ENCODE assay signal across 14 cellular contexts in the genomic region with DNA sequence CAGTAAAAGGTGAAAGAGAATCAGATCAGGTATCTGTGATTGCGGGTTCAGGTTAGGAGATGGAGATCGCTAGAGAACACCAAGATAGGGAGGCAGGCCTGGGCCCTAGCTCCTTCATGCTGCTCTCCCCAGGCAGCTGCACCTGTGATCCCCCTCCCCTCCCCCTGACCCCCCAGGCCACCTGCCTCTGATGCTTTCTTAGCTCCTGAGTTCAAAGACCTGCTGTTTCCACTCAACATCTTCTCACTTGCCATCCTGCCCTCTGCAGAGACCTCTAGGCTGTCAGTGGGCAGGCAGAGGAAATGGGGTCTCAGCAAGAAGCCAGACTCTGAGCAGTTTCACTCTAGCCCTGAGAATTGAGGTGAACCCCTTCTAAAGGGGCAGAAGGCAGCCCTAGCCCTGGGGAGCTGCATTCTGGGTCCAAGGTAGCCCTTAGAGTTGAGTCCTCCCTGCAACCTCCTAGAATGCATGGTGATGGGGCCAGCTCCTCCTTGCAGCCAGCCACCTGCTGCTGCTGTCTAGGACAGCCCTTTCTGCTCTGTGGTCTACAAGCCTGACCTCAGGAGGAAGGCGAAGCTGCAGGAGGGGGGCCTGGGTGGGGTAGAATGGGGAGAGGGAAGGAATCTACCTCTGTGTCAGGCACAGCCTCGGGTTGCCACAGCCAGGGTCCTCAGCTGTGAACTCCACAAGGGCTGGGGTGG. TPM values are rescaled to one million over a fixed set of nuclear protein-coding genes. Genes with fewer than 3 reads are reported as not detected.
DNase-seq lines count a peak whose midpoint lies in the region; ATAC-seq and TF ChIP-seq lines count a peak whose summit lies in the region.
"Had no signal": no experiment of that assay in that cellular context is flagged by ENCODE, and none has a peak within 500 bp of the region (broad histone marks: within the 10 kb centered on the region; RNA-seq: fewer than 3 reads in every experiment).

No MANE protein-coding gene starts in this region.

- peak; percentile 10 for ATAC-seq in body of pancreas

- H3K27me3 ChIP-seq in body of pancreas (no peaks in the 10 kb centered on the region), sigmoid colon (no peaks in the 10 kb centered on the region), BE2C (no peaks in the 10 kb centered on the region)
- H3K27me3 ChIP-seq: breast epithelium, gastrocnemius medialis, ovary had no signal

- WGBS in body of pancreas, 2 donors: 52 to 84% methylated on average over 4 of the region's 4 CpGs
- 67 to 73% methylated on average over 4 of the region's 4 CpGs for WGBS in sigmoid colon, 2 donors

- TF ChIP-seq EP300 in sigmoid colon (IDR thresholded peaks at IDR 0.05): no peak

- H3K36me3 ChIP-seq in body of pancreas (replicated peaks in 1 of 2; ENCODE audit: insufficient read depth in 1 of 2, low read depth in 2 of 2) (no peaks in the 10 kb centered on the region), sigmoid colon (no peaks in the 10 kb centered on the region), BE2C (no peaks in the 10 kb centered on the region)
- H3K36me3 ChIP-seq: breast epithelium, gastrocnemius medialis, ovary had no signal

- intact Hi-C loops in body of pancreas (cut with DNase I): no loop called here
- intact Hi-C loops in sigmoid colon (cut with DNase I): loop anchor here (2.0 kb wide), 1 partner anchor 50 kb away; no protein-coding TSS in a partner anchor

- H3K4me1 ChIP-seq in body of pancreas (peaks cover 5% of the 10 kb centered on the region), sigmoid colon (peaks cover 0 to 32% (median 14%) of the 10 kb centered on the region in 4 donors), BE2C (peaks cover 46% of the 10 kb centered on the region)

- no peak for TF ChIP-seq POLR2A in body of pancreas (IDR thresholded peaks at IDR 0.05)
- TF ChIP-seq POLR2A in sigmoid colon (IDR thresholded peaks at IDR 0.05): no peak

- H3K27ac ChIP-seq in body of pancreas (no peak overlapping the region), sigmoid colon (peak overlapping the region in 3 of 4 donors; percentile 70 to 82 (median 70))
- H3K27ac ChIP-seq: breast epithelium, gastrocnemius medialis, ovary had no signal

- H3K9me3 ChIP-seq in body of pancreas (no peaks in the 10 kb centered on the region), sigmoid colon (no peaks in the 10 kb centered on the region), BE2C (no peaks in the 10 kb centered on the region)
- H3K9me3 ChIP-seq: breast epithelium, gastrocnemius medialis, ovary had no signal

- peak overlapping the region; percentile 8 for H3K4me3 ChIP-seq in Jurkat, Clone E6-1 (ENCODE audit: low read length)
- H3K4me3 ChIP-seq in body of pancreas (no peak overlapping the region), sigmoid colon (no peak overlapping the region), BE2C (ENCODE audit: low read depth, low read length) (no peak overlapping the region)
- H3K4me3 ChIP-seq: breast epithelium, gastrocnemius medialis, ovary had no signal

- TF ChIP-seq CTCF in body of pancreas (IDR thresholded peaks at IDR 0.05) (no peak), sigmoid colon (IDR thresholded peaks at IDR 0.05) (no peak), BE2C (IDR thresholded peaks at IDR 0.05; ENCODE audit: low read depth, low read length) (no peak)

- DNase-seq in GDM1 (lab: John Stamatoyannopoulos, UW): peak; percentile 60
- DNase-seq in Jurkat, Clone E6-1 (ENCODE audit: low read depth, low spot score): peak; percentile 84
- no peak for DNase-seq in body of pancreas
- no peak for DNase-seq in sigmoid colon
- DNase-seq in hypothalamus (lab: John Stamatoyannopoulos, UW): no peak
- no peak for DNase-seq in BE2C
- no peak for DNase-seq in pons (ENCODE audit: low spot score)
- DNase-seq: gastrocnemius medialis, ovary had no signal

RNA-seq across cellular contexts. Expression of gene SLC48A1, which starts 6.4 kb away (rescaled TPM):
- polyA plus RNA-seq in Jurkat, Clone E6-1 (2012; ENCODE audit: insufficient read depth, insufficient read length): 13.8 TPM
- 10 to 100 TPM; 12.7 to 22.1 TPM for total RNA-seq in body of pancreas
- total RNA-seq in sigmoid colon: 10 to 100 TPM; 30.3 to 46.6 (median 32.2) TPM
- polyA plus RNA-seq in sigmoid colon: 10 to 100 TPM in 2 of 3 donors, 1 to 10 TPM in 1; 6.9 to 14.2 (median 12.0) TPM
- polyA plus RNA-seq in BE2C (2012; ENCODE audit: insufficient read depth, insufficient read length, low read depth): 65.5 TPM

RNA-seq across cellular contexts. Expression of gene RAPGEF3, which starts 8.0 kb away (rescaled TPM):
- polyA plus RNA-seq in Jurkat, Clone E6-1 (2012; ENCODE audit: insufficient read depth, insufficient read length): 1.3 TPM
- total RNA-seq in body of pancreas (10 to 100 TPM; 11.9 to 23.4 TPM), sigmoid colon (10 to 100 TPM; 13.8 to 36.8 (median 14.6) TPM)
- polyA plus RNA-seq in sigmoid colon: 10 to 100 TPM in 1 of 3 donors, 1 to 10 TPM in 2; 3.9 to 16.2 (median 4.2) TPM
- 22.4 TPM for polyA plus RNA-seq in BE2C (2012; ENCODE audit: insufficient read depth, insufficient read length, low read depth)

RNA-seq across cellular contexts. Expression of gene ENDOU, which starts 41.4 kb away (rescaled TPM):
- polyA plus RNA-seq in Jurkat, Clone E6-1 (2012; ENCODE audit: insufficient read depth, insufficient read length): not detected
- total RNA-seq in body of pancreas (not detected), sigmoid colon (1 to 10 TPM in 1 of 4 donors, under 1 TPM in 2, not detected in 1; 0.36 to 1.6 (median 0.49) TPM)
- polyA plus RNA-seq in sigmoid colon: under 1 TPM in 1 of 3 donors, not detected in 2; 0.25 TPM
- polyA plus RNA-seq in BE2C (2012; ENCODE audit: insufficient read depth, insufficient read length, low read depth): not detected
- total RNA-seq: dermis blood vessel endothelial cell, epithelial cell of proximal tubule, left lobe of liver, MCF 10A had no signal

RNA-seq across cellular contexts. Expression of gene HDAC7, which starts 53.1 kb away (rescaled TPM):
- 92.5 TPM for polyA plus RNA-seq in Jurkat, Clone E6-1 (2012; ENCODE audit: insufficient read depth, insufficient read length)
- total RNA-seq in body of pancreas (10 to 100 TPM; 26.2 to 26.7 TPM), sigmoid colon (10 to 100 TPM; 45.3 to 79.2 (median 53.1) TPM)
- 10 to 100 TPM in 2 of 3 donors, 1 to 10 TPM in 1; 6.5 to 44.8 (median 16.8) TPM for polyA plus RNA-seq in sigmoid colon
- 178 TPM for polyA plus RNA-seq in BE2C (2012; ENCODE audit: insufficient read depth, insufficient read length, low read depth)

Comparison
In these comparisons a context has a peak if more than half of its experiments do, and no peak if none do; other contexts are left out.
1. DNase-seq: peak in GDM1 (single experiment) and Jurkat, Clone E6-1 (single experiment); none in body of pancreas (0 of 4), sigmoid colon (single experiment), hypothalamus (0 of 51), BE2C (single experiment) and pons (single experiment).
2. H3K27ac ChIP-seq: peak in sigmoid colon (3 of 4); none in body of pancreas (0 of 4).